34 cellular contexts compared by ENCODE assay signal in the genomic region with DNA sequence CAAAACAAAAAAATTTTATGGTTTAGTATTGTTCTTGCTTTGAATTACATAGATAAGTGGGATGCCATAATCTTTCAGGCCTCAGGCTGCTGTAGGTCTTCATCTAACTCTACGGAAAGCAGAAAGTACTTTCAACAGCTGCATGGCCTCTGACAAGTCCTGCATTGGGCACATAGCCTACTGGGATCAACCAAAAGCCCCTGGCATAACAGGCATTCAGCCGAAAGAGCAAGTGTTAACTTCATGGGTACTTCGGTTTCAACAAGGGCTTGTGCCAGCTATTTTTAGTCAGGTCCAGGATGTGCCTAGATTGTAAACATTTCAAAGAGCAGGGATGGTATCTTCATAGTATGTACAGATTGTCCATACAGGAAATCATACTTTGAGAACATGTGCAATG. TPM values are rescaled to one million over a fixed set of nuclear protein-coding genes. Genes with fewer than 3 reads are reported as not detected.
"Had no signal": no experiment of that assay in that cellular context is flagged by ENCODE, and none has a peak within 500 bp of the region (broad histone marks: within the 10 kb centered on the region; RNA-seq: fewer than 3 reads in every experiment).

No MANE protein-coding gene starts in this region.

- DNase-seq: dermis blood vessel endothelial cell; effector memory CD4-positive, alpha-beta T cell; foreskin keratinocyte; glutamatergic neuron; heart right ventricle; hippocampal formation; left cardiac atrium; left lung; mesenchymal stem cell; mucosa of descending colon; naive thymus-derived CD8-positive, alpha-beta T cell; occipital lobe; ovary; posterior cingulate gyrus; sigmoid colon; small intestine; stimulated activated CD4-positive, alpha-beta T cell treated with anti-CD3 and anti-CD28 coated beads, Interleukin-12 subunit alpha, Interleukin-12 subunit beta, amount 100 ng/mL, for 4 hours; stimulated activated CD4-positive, alpha-beta T cell treated with anti-CD3 and anti-CD28 coated beads, Interleukin-1b, Interleukin-23, amount 100 ng/mL, for 48 hours; stimulated activated CD4-positive, alpha-beta T cell treated with anti-CD3 and anti-CD28 coated beads, Interleukin-4, amount 100 ng/mL, for 1 hour; stimulated activated CD8-positive, alpha-beta memory T cell treated with anti-CD3 and anti-CD28 coated beads, Interleukin-4, amount 100 ng/mL, for 48 hours; stimulated activated naive CD4-positive, alpha-beta T cell; stimulated activated naive CD8-positive, alpha-beta T cell treated with anti-CD3 and anti-CD28 coated beads, Interleukin-15, amount 100 ng/mL, for 72 hours; transverse colon; upper lobe of right lung; uterus had no signal

- H3K27ac ChIP-seq: coronary artery, esophagus muscularis mucosa, foreskin keratinocyte, heart right ventricle, left lung, ovary, sigmoid colon, suprapubic skin, transverse colon, upper lobe of right lung, uterus had no signal

- H3K36me3 ChIP-seq: esophagus muscularis mucosa, heart right ventricle, left lung, ovary, sigmoid colon, suprapubic skin, transverse colon, upper lobe of right lung, uterus had no signal

- H3K9me3 ChIP-seq: esophagus muscularis mucosa, heart right ventricle, left lung, mucosa of descending colon, ovary, sigmoid colon, suprapubic skin, transverse colon, upper lobe of right lung, uterus had no signal

- H3K27me3 ChIP-seq: esophagus muscularis mucosa, ovary, sigmoid colon, suprapubic skin, upper lobe of right lung, uterus had no signal

- H3K4me3 ChIP-seq: coronary artery, esophagus muscularis mucosa, heart right ventricle, left lung, mucosa of descending colon, ovary, sigmoid colon, suprapubic skin, transverse colon, upper lobe of right lung, uterus had no signal

- H3K4me1 ChIP-seq: left lung, sigmoid colon, transverse colon, upper lobe of right lung, uterus had no signal

RNA-seq across cellular contexts. Expression of a gene that starts 3.1 kb away (rescaled TPM):
- total RNA-seq: dermis blood vessel endothelial cell; endothelial cell of umbilical vein; fibroblast of lung; foreskin keratinocyte; kidney epithelial cell; lung microvascular endothelial cell; mesothelial cell of epicardium; naive thymus-derived CD8-positive, alpha-beta T cell; sigmoid colon had no signal
- polyA plus RNA-seq: fibroblast of lung; foreskin keratinocyte; naive thymus-derived CD8-positive, alpha-beta T cell; neural cell; sigmoid colon had no signal
